In the genomic region with DNA sequence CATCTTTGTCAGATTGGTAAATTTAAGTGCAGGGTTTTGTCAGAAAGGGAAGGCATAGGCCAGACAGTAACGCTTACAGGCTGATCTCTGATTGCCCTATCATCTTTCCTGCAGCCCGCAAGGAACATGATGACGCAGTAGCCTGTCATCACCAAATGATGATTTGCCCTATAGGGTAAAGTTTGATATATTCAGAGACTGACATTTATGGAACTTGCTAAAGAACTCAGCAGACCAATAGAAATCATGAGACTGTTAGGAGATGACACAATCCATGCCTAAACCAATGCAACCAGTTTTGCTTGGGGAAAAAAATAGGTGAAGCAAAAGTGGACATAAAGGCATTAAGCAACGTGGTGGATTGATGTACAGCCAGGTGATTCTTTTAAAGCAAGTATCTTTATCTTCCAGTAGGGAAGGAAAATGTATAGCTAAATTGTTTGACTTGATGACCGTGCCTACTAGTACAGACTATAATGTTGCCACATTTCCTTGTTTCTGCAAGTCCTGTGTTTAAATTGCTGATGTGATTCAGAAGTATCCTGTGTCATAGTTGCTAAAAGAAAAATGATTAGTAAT, we compare ENCODE assay signal across 10 cellular contexts. TPM values are rescaled to one million over a fixed set of nuclear protein-coding genes. Genes with fewer than 3 reads are reported as not detected.
DNase-seq lines count a peak whose midpoint lies in the region; ATAC-seq, FAIRE-seq and TF ChIP-seq lines count a peak whose summit lies in the region.
"Had no signal": no experiment of that assay in that cellular context is flagged by ENCODE, and none has a peak within 500 bp of the region (broad histone marks: within the 10 kb centered on the region; RNA-seq: fewer than 3 reads in every experiment).

No MANE protein-coding gene starts in this region.

- POLR2A ChIA-PET in HEK293 (lab: Yijun Ruan, JAX), result no interaction called here
- POLR2A ChIA-PET in activated CD8-positive, alpha-beta T cell treated with anti-CD3 and anti-CD28 coated beads, Interleukin-2, amount 10 ng/mL, durations not matched to agents 7 days and 5 days (lab: Charles Lee), result no interaction called here

- ATAC-seq in activated CD8-positive, alpha-beta T cell treated with anti-CD3 and anti-CD28 coated beads, Interleukin-2, amount 10 ng/mL, durations not matched to agents 7 days and 5 days, result no peak
- ATAC-seq in pancreas (no peak), HG02678 (IDR thresholded peaks at IDR 0.05; ENCODE audit: unreplicated experiment) (no peak), GM18502 (IDR thresholded peaks at IDR 0.05; ENCODE audit: poor library complexity, unreplicated experiment) (no peak)

- H3K27ac ChIP-seq in HEK293 (ENCODE audit: extremely low read depth, low read depth, low read length) (no peak overlapping the region), pancreas (no peak overlapping the region)

- H3K9me3 ChIP-seq in HEK293 (ENCODE audit: control insufficient read depth, insufficient read depth, low read depth, low read length) (no peaks in the 10 kb centered on the region), iPS-15b (ENCODE audit: control insufficient read depth, insufficient read depth, low read length) (no peaks in the 10 kb centered on the region), pancreas (no peaks in the 10 kb centered on the region)

- H3K4me1 ChIP-seq in HEK293 (ENCODE audit: control insufficient read depth, insufficient read depth, low read length) (no peaks in the 10 kb centered on the region), iPS-15b (ENCODE audit: control insufficient read depth, insufficient read depth, low read length) (peaks cover 9% of the 10 kb centered on the region), pancreas (peaks cover 3 to 33% (median 8%) of the 10 kb centered on the region in 3 donors)

- no peaks in the 10 kb centered on the region for H3K27me3 Mint-ChIP-seq in activated CD8-positive, alpha-beta T cell treated with anti-CD3 and anti-CD28 coated beads, Interleukin-2, amount 10 ng/mL, durations not matched to agents 7 days and 5 days (ENCODE audit: low read depth)

- H3K27me3 ChIP-seq in iPS-15b (ENCODE audit: control insufficient read depth, insufficient read depth, low read length) (no peaks in the 10 kb centered on the region), pancreas (no peaks in the 10 kb centered on the region)

- H3K9ac ChIP-seq in iPS-15b (ENCODE audit: low read depth, low read length), result peak overlapping the region; percentile 3

- CTCF ChIA-PET in HEK293 (lab: Yijun Ruan, JAX), result no interaction called here
- CTCF ChIA-PET in activated CD8-positive, alpha-beta T cell treated with anti-CD3 and anti-CD28 coated beads, Interleukin-2, amount 10 ng/mL, durations not matched to agents 7 days and 5 days (lab: Charles Lee), result no interaction called here

- WGBS in pancreas, 2 donors, result 39 to 41% methylated on average over 5 of the region's 5 CpGs

- TF ChIP-seq CTCF in AG10803 (conservative IDR thresholded peaks at IDR 0.05; ENCODE audit: low read length), result no peak
- no peak for TF ChIP-seq CTCF in HEK293 (tag by site-specific recombination; IDR thresholded peaks at IDR 0.05)
- TF ChIP-seq CTCF in pancreas (IDR thresholded peaks at IDR 0.05), result no peak

- peak overlapping the region; percentile 88 for H3K4me3 Mint-ChIP-seq in activated CD8-positive, alpha-beta T cell treated with anti-CD3 and anti-CD28 coated beads, Interleukin-2, amount 10 ng/mL, durations not matched to agents 7 days and 5 days

- intact Hi-C loops in pancreas (cut with DNase I), result no loop called here

- no peaks in the 10 kb centered on the region for H3K9me3 Mint-ChIP-seq in activated CD8-positive, alpha-beta T cell treated with anti-CD3 and anti-CD28 coated beads, Interleukin-2, amount 10 ng/mL, durations not matched to agents 7 days and 5 days (ENCODE audit: insufficient read depth)

- peak; percentile 5 for DNase-seq in AG10803 (ENCODE audit: low read depth)
- no peak for DNase-seq in activated CD8-positive, alpha-beta T cell treated with anti-CD3 and anti-CD28 coated beads, Interleukin-2, amount 10 ng/mL, durations not matched to agents 7 days and 5 days
- DNase-seq in pancreas, result no peak
- DNase-seq in effector CD8-positive, alpha-beta T cell (lab: John Stamatoyannopoulos, UW), result no peak
- DNase-seq: DMS79, NCI-H2029 had no signal

- H3K4me3 ChIP-seq in AG10803 (ENCODE audit: low read length) (peak overlapping the region; percentile 20), HEK293 (ENCODE audit: low read depth, low read length) (no peak overlapping the region), iPS-15b (ENCODE audit: low read depth, low read length) (peak overlapping the region; percentile 22), pancreas (peak overlapping the region in 1 of 4 donors; percentile 73)

- no peak for FAIRE-seq in pancreas (lab: Jason Lieb, UNC)

- H3K36me3 Mint-ChIP-seq in activated CD8-positive, alpha-beta T cell treated with anti-CD3 and anti-CD28 coated beads, Interleukin-2, amount 10 ng/mL, durations not matched to agents 7 days and 5 days (ENCODE audit: low read depth), result peaks cover 35% of the 10 kb centered on the region

- no peak overlapping the region for H3K27ac Mint-ChIP-seq in activated CD8-positive, alpha-beta T cell treated with anti-CD3 and anti-CD28 coated beads, Interleukin-2, amount 10 ng/mL, durations not matched to agents 7 days and 5 days

- H3K4me1 Mint-ChIP-seq in activated CD8-positive, alpha-beta T cell treated with anti-CD3 and anti-CD28 coated beads, Interleukin-2, amount 10 ng/mL, durations not matched to agents 7 days and 5 days (ENCODE audit: low read depth), result peaks cover 55% of the 10 kb centered on the region

- H3K36me3 ChIP-seq in HEK293 (ENCODE audit: control insufficient read depth in 2 of 2, insufficient read depth in 1 of 2, low read length in 2 of 2), result peaks cover 0 to 19% of the 10 kb centered on the region in 2 experiments; a peak in 1 of 3 replicates
- no peaks in the 10 kb centered on the region for H3K36me3 ChIP-seq in iPS-15b (ENCODE audit: control insufficient read depth, insufficient read depth, low read length)
- no peaks in the 10 kb centered on the region for H3K36me3 ChIP-seq in pancreas

TF ChIP-seq in HEK293, 187 proteins besides CTCF, POLR2A, EP300 and RAD21:
- TF ChIP-seq, protein P1, sequence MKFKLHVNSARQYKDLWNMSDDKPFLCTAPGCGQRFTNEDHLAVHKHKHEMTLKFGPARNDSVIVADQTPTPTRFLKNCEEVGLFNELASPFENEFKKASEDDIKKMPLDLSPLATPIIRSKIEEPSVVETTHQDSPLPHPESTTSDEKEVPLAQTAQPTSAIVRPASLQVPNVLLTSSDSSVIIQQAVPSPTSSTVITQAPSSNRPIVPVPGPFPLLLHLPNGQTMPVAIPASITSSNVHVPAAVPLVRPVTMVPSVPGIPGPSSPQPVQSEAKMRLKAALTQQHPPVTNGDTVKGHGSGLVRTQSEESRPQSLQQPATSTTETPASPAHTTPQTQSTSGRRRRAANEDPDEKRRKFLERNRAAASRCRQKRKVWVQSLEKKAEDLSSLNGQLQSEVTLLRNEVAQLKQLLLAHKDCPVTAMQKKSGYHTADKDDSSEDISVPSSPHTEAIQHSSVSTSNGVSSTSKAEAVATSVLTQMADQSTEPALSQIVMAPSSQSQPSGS (tag by site-specific recombination; IDR thresholded peaks at IDR 0.05; ENCODE audit: low read depth), result 0 out of 2 replicates have a peak, but pooled peaks have one; percentile 44
- TF ChIP-seq GFI1B (tag by site-specific recombination; IDR thresholded peaks at IDR 0.05) (no peak), ZBTB17 (tag by site-specific recombination; IDR thresholded peaks at IDR 0.05) (peak; percentile 26; the same call in 1 of the 2 replicates), ZNF629 (tag by site-specific recombination; IDR thresholded peaks at IDR 0.05) (peak; percentile 77), SP2 (tag by site-specific recombination; IDR thresholded peaks at IDR 0.05) (peak; percentile 45), ZNF37A (tag by site-specific recombination; IDR thresholded peaks at IDR 0.05) (no peak), SP3 (tag by site-specific recombination; IDR thresholded peaks at IDR 0.05) (0 out of 2 replicates have a peak, but pooled peaks have one; percentile 6), ZNF416 (tag by site-specific recombination; IDR thresholded peaks at IDR 0.05) (no peak), ZNF362 (tag by site-specific recombination; IDR thresholded peaks at IDR 0.05) (peak; percentile 68)

RNA-seq across cellular contexts. Expression of gene NUS1, which starts 2.4 kb away (rescaled TPM):
- total RNA-seq in activated CD8-positive, alpha-beta T cell treated with anti-CD3 and anti-CD28 coated beads, Interleukin-2, amount 10 ng/mL, durations not matched to agents 7 days and 5 days, result 10 to 100 TPM; 27.5 to 29.1 TPM
- total RNA-seq in pancreas, result 10 to 100 TPM; 10.3 to 22.2 (median 18.2) TPM
- 10 to 100 TPM in 1 of 2 donors, 1 to 10 TPM in 1; 9.3 to 13.1 TPM for polyA plus RNA-seq in pancreas
